1 cellular context compared by ENCODE assay signal in the genomic region with DNA sequence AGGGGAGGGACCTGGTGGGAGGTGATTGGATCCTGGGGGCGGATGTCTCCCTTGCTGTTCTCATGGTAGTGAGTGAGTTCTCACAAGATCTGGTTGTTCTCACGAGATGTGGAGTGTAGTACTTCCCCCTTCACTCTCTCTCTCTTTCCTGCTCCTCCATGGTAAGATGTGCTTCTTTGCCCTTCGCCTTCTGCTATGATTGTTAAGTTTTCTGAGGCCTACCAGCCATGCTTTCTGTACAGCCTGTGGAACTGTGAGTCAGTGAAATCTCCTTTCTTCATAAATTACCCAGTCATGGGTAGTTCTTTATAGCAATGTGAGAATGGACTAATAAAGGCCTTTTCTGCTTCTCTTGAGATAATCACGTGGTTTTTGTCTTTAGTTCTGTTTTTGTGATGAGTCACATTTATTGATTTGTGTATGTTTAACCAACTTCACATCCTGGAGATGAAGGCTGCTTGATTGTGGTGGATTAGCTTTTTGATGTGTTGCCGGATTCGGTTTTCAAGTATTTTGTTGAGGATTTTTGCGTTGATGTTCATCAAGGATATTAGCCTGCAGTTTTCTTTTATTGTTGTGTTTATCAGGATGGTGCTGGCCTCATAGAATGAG.
TF ChIP-seq lines count a peak whose summit lies in the region.

No MANE protein-coding gene starts in this region.

TF ChIP-seq in K562, 482 proteins besides CTCF, POLR2A, EP300 and RAD21 (continued from another document and continues in another):
- TF ChIP-seq, protein P1, sequence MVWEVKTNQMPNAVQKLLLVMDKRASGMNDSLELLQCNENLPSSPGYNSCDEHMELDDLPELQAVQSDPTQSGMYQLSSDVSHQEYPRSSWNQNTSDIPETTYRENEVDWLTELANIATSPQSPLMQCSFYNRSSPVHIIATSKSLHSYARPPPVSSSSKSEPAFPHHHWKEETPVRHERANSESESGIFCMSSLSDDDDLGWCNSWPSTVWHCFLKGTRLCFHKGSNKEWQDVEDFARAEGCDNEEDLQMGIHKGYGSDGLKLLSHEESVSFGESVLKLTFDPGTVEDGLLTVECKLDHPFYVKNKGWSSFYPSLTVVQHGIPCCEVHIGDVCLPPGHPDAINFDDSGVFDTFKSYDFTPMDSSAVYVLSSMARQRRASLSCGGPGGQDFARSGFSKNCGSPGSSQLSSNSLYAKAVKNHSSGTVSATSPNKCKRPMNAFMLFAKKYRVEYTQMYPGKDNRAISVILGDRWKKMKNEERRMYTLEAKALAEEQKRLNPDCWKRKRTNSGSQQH (CRISPR knock-in tag; IDR thresholded peaks at IDR 0.05) = no peak
- TF ChIP-seq DIDO1 (tag; IDR thresholded peaks at IDR 0.05; ENCODE audit: low read depth) = peak; percentile 73
- TF ChIP-seq, protein P2, sequence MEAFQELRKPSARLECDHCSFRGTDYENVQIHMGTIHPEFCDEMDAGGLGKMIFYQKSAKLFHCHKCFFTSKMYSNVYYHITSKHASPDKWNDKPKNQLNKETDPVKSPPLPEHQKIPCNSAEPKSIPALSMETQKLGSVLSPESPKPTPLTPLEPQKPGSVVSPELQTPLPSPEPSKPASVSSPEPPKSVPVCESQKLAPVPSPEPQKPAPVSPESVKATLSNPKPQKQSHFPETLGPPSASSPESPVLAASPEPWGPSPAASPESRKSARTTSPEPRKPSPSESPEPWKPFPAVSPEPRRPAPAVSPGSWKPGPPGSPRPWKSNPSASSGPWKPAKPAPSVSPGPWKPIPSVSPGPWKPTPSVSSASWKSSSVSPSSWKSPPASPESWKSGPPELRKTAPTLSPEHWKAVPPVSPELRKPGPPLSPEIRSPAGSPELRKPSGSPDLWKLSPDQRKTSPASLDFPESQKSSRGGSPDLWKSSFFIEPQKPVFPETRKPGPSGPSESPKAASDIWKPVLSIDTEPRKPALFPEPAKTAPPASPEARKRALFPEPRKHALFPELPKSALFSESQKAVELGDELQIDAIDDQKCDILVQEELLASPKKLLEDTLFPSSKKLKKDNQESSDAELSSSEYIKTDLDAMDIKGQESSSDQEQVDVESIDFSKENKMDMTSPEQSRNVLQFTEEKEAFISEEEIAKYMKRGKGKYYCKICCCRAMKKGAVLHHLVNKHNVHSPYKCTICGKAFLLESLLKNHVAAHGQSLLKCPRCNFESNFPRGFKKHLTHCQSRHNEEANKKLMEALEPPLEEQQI (IDR thresholded peaks at IDR 0.05) = peak; percentile 93
- TF ChIP-seq CREM (IDR thresholded peaks at IDR 0.05; ENCODE audit: low read depth) = no peak
- TF ChIP-seq XRCC5 (IDR thresholded peaks at IDR 0.05; ENCODE audit: low read depth, low read length) = no peak
- TF ChIP-seq PHF8 (IDR thresholded peaks at IDR 0.05; ENCODE audit: borderline replicate concordance, low read length) = peak; percentile 47; the same call in 1 of the 2 replicates
- TF ChIP-seq SMARCA4 (IDR thresholded peaks at IDR 0.05) = peak; percentile 78
- TF ChIP-seq, protein P3, sequence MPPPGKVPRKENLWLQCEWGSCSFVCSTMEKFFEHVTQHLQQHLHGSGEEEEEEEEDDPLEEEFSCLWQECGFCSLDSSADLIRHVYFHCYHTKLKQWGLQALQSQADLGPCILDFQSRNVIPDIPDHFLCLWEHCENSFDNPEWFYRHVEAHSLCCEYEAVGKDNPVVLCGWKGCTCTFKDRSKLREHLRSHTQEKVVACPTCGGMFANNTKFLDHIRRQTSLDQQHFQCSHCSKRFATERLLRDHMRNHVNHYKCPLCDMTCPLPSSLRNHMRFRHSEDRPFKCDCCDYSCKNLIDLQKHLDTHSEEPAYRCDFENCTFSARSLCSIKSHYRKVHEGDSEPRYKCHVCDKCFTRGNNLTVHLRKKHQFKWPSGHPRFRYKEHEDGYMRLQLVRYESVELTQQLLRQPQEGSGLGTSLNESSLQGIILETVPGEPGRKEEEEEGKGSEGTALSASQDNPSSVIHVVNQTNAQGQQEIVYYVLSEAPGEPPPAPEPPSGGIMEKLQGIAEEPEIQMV (tag; conservative IDR thresholded peaks at IDR 0.05; ENCODE audit: low read depth) = no peak
- peak; percentile 45 for TF ChIP-seq RBFOX2 (IDR thresholded peaks at IDR 0.05; ENCODE audit: low read depth, low read length)
- TF ChIP-seq NFE2 (IDR thresholded peaks at IDR 0.05; ENCODE audit: low read depth) = peak; percentile 73
- TF ChIP-seq ZNF589 (CRISPR knock-in tag; IDR thresholded peaks at IDR 0.05; ENCODE audit: low read depth) = peak; percentile 78
- TF ChIP-seq CHD2 (IDR thresholded peaks at IDR 0.05; ENCODE audit: low read depth, low read length) = peak; percentile 94
- TF ChIP-seq HDAC2 (IDR thresholded peaks at IDR 0.05) = 0 out of 2 replicates have a peak, but pooled peaks have one; percentile 55
- peak; percentile 79 for TF ChIP-seq ZFX (CRISPR knock-in tag; IDR thresholded peaks at IDR 0.05)
- TF ChIP-seq, protein P4, sequence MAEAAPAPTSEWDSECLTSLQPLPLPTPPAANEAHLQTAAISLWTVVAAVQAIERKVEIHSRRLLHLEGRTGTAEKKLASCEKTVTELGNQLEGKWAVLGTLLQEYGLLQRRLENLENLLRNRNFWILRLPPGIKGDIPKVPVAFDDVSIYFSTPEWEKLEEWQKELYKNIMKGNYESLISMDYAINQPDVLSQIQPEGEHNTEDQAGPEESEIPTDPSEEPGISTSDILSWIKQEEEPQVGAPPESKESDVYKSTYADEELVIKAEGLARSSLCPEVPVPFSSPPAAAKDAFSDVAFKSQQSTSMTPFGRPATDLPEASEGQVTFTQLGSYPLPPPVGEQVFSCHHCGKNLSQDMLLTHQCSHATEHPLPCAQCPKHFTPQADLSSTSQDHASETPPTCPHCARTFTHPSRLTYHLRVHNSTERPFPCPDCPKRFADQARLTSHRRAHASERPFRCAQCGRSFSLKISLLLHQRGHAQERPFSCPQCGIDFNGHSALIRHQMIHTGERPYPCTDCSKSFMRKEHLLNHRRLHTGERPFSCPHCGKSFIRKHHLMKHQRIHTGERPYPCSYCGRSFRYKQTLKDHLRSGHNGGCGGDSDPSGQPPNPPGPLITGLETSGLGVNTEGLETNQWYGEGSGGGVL (CRISPR knock-in tag; IDR thresholded peaks at IDR 0.05) = no peak
- peak; percentile 30; the same call in 1 of the 2 replicates for TF ChIP-seq RFX1 (IDR thresholded peaks at IDR 0.05)
- TF ChIP-seq, protein P5, sequence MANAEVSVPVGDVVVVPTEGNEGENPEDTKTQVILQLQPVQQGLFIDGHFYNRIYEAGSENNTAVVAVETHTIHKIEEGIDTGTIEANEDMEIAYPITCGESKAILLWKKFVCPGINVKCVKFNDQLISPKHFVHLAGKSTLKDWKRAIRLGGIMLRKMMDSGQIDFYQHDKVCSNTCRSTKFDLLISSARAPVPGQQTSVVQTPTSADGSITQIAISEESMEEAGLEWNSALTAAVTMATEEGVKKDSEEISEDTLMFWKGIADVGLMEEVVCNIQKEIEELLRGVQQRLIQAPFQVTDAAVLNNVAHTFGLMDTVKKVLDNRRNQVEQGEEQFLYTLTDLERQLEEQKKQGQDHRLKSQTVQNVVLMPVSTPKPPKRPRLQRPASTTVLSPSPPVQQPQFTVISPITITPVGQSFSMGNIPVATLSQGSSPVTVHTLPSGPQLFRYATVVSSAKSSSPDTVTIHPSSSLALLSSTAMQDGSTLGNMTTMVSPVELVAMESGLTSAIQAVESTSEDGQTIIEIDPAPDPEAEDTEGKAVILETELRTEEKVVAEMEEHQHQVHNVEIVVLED (CRISPR knock-in tag; IDR thresholded peaks at IDR 0.05) = no peak
- TF ChIP-seq, protein P6, sequence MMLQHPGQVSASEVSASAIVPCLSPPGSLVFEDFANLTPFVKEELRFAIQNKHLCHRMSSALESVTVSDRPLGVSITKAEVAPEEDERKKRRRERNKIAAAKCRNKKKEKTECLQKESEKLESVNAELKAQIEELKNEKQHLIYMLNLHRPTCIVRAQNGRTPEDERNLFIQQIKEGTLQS (IDR thresholded peaks at IDR 0.05) = peak; percentile 89
- TF ChIP-seq, protein P6 (CRISPR knock-in tag; conservative IDR thresholded peaks at IDR 0.05) = peak; percentile 77; the same call in 1 of the 2 replicates
- peak; percentile 35; the same call in 1 of the 2 replicates for TF ChIP-seq EHMT2 (IDR thresholded peaks at IDR 0.05)
- peak; percentile 89 for TF ChIP-seq FOSL1 (tag; conservative IDR thresholded peaks at IDR 0.05)
- no peak for TF ChIP-seq BHLHE40 (IDR thresholded peaks at IDR 0.05; ENCODE audit: low read length)
- 0 out of 2 replicates have a peak, but pooled peaks have one; percentile 30 for TF ChIP-seq SMAD4 (CRISPR knock-in tag; conservative IDR thresholded peaks at IDR 0.05)
- no peak for TF ChIP-seq TRIM28 (IDR thresholded peaks at IDR 0.05)
- TF ChIP-seq ZKSCAN1 (IDR thresholded peaks at IDR 0.05; ENCODE audit: low read depth, low read length) = no peak
- no peak for TF ChIP-seq ZNF12 (CRISPR knock-in tag; IDR thresholded peaks at IDR 0.05)
- TF ChIP-seq, protein P7, sequence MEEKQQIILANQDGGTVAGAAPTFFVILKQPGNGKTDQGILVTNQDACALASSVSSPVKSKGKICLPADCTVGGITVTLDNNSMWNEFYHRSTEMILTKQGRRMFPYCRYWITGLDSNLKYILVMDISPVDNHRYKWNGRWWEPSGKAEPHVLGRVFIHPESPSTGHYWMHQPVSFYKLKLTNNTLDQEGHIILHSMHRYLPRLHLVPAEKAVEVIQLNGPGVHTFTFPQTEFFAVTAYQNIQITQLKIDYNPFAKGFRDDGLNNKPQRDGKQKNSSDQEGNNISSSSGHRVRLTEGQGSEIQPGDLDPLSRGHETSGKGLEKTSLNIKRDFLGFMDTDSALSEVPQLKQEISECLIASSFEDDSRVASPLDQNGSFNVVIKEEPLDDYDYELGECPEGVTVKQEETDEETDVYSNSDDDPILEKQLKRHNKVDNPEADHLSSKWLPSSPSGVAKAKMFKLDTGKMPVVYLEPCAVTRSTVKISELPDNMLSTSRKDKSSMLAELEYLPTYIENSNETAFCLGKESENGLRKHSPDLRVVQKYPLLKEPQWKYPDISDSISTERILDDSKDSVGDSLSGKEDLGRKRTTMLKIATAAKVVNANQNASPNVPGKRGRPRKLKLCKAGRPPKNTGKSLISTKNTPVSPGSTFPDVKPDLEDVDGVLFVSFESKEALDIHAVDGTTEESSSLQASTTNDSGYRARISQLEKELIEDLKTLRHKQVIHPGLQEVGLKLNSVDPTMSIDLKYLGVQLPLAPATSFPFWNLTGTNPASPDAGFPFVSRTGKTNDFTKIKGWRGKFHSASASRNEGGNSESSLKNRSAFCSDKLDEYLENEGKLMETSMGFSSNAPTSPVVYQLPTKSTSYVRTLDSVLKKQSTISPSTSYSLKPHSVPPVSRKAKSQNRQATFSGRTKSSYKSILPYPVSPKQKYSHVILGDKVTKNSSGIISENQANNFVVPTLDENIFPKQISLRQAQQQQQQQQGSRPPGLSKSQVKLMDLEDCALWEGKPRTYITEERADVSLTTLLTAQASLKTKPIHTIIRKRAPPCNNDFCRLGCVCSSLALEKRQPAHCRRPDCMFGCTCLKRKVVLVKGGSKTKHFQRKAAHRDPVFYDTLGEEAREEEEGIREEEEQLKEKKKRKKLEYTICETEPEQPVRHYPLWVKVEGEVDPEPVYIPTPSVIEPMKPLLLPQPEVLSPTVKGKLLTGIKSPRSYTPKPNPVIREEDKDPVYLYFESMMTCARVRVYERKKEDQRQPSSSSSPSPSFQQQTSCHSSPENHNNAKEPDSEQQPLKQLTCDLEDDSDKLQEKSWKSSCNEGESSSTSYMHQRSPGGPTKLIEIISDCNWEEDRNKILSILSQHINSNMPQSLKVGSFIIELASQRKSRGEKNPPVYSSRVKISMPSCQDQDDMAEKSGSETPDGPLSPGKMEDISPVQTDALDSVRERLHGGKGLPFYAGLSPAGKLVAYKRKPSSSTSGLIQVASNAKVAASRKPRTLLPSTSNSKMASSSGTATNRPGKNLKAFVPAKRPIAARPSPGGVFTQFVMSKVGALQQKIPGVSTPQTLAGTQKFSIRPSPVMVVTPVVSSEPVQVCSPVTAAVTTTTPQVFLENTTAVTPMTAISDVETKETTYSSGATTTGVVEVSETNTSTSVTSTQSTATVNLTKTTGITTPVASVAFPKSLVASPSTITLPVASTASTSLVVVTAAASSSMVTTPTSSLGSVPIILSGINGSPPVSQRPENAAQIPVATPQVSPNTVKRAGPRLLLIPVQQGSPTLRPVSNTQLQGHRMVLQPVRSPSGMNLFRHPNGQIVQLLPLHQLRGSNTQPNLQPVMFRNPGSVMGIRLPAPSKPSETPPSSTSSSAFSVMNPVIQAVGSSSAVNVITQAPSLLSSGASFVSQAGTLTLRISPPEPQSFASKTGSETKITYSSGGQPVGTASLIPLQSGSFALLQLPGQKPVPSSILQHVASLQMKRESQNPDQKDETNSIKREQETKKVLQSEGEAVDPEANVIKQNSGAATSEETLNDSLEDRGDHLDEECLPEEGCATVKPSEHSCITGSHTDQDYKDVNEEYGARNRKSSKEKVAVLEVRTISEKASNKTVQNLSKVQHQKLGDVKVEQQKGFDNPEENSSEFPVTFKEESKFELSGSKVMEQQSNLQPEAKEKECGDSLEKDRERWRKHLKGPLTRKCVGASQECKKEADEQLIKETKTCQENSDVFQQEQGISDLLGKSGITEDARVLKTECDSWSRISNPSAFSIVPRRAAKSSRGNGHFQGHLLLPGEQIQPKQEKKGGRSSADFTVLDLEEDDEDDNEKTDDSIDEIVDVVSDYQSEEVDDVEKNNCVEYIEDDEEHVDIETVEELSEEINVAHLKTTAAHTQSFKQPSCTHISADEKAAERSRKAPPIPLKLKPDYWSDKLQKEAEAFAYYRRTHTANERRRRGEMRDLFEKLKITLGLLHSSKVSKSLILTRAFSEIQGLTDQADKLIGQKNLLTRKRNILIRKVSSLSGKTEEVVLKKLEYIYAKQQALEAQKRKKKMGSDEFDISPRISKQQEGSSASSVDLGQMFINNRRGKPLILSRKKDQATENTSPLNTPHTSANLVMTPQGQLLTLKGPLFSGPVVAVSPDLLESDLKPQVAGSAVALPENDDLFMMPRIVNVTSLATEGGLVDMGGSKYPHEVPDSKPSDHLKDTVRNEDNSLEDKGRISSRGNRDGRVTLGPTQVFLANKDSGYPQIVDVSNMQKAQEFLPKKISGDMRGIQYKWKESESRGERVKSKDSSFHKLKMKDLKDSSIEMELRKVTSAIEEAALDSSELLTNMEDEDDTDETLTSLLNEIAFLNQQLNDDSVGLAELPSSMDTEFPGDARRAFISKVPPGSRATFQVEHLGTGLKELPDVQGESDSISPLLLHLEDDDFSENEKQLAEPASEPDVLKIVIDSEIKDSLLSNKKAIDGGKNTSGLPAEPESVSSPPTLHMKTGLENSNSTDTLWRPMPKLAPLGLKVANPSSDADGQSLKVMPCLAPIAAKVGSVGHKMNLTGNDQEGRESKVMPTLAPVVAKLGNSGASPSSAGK (IDR thresholded peaks at IDR 0.05) = peak; percentile 99
- TF ChIP-seq CBFA2T3 (IDR thresholded peaks at IDR 0.05) = no peak
- TF ChIP-seq POLR2H (tag; IDR thresholded peaks at IDR 0.05; ENCODE audit: low read depth) = peak; percentile 83
- no peak for TF ChIP-seq U2AF2 (optimal IDR thresholded peaks at IDR 0.05; ENCODE audit: low read depth, low read length)
- peak; percentile 80; the same call in 1 of the 2 replicates for TF ChIP-seq ZNF584 (CRISPR knock-in tag; IDR thresholded peaks at IDR 0.05; ENCODE audit: low read depth)
- TF ChIP-seq NFRKB (IDR thresholded peaks at IDR 0.05; ENCODE audit: low read depth) = peak; percentile 79; the same call in 1 of the 2 replicates
- no peak for TF ChIP-seq SETDB1 (IDR thresholded peaks at IDR 0.05; ENCODE audit: low read length)
- TF ChIP-seq, protein P8, sequence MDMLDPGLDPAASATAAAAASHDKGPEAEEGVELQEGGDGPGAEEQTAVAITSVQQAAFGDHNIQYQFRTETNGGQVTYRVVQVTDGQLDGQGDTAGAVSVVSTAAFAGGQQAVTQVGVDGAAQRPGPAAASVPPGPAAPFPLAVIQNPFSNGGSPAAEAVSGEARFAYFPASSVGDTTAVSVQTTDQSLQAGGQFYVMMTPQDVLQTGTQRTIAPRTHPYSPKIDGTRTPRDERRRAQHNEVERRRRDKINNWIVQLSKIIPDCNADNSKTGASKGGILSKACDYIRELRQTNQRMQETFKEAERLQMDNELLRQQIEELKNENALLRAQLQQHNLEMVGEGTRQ (CRISPR knock-in tag; IDR thresholded peaks at IDR 0.05) = no peak
